1 cellular context compared by ENCODE assay signal in genomic region chr6:109381747-109382575, GRCh38.
TF ChIP-seq lines count a peak whose summit lies in the region.

Gene CD164 (minus strand): TSS chr6:109382467. CDS start chr6:109382378, 89 bp downstream.

TF ChIP-seq in K562, 482 proteins besides CTCF, POLR2A, EP300 and RAD21 (continued from another document and continues in another):
- TF ChIP-seq IRF1 (CRISPR knock-in tag; IDR thresholded peaks at IDR 0.05; ENCODE audit: borderline replicate concordance) (0 out of 2 replicates have a peak, but pooled peaks have one; percentile 28), PRMT5 (CRISPR knock-in tag; IDR thresholded peaks at IDR 0.05) (no peak), NFE2L1 (tag; IDR thresholded peaks at IDR 0.05; ENCODE audit: borderline replicate concordance, low read depth) (no peak), MAX (CRISPR knock-in tag; IDR thresholded peaks at IDR 0.05) (peak; percentile 74), ELF1 (tag; IDR thresholded peaks at IDR 0.05) (no peak), TEAD4 (IDR thresholded peaks at IDR 0.05; ENCODE audit: low read length) (0 out of 2 replicates have a peak, but pooled peaks have one; percentile 3), TEAD4 (CRISPR knock-in tag; IDR thresholded peaks at IDR 0.05; ENCODE audit: borderline replicate concordance) (no peak), WHSC1 (IDR thresholded peaks at IDR 0.05; ENCODE audit: low read length) (no peak), FOXA1 (IDR thresholded peaks at IDR 0.05; ENCODE audit: borderline replicate concordance) (no peak), GATA2 (CRISPR knock-in tag; IDR thresholded peaks at IDR 0.05) (no peak), SRSF9 (IDR thresholded peaks at IDR 0.05; ENCODE audit: borderline replicate concordance, low read depth, low read length) (no peak), CREB1 (IDR thresholded peaks at IDR 0.05) (peak; percentile 91), CREB1 (CRISPR knock-in tag; IDR thresholded peaks at IDR 0.05) (peak; percentile 79; the same call in 1 of the 2 replicates), RCOR1 (IDR thresholded peaks at IDR 0.05; ENCODE audit: borderline replicate concordance in 1 of 2, low read depth in 2 of 2, low read length in 2 of 2) (no peak; a peak in 1 of 4 replicates), CREB3 (tag; conservative IDR thresholded peaks at IDR 0.05; ENCODE audit: low read depth) (no peak), FOXJ3 (CRISPR knock-in tag; IDR thresholded peaks at IDR 0.05) (no peak), KLF6 (CRISPR knock-in tag; IDR thresholded peaks at IDR 0.05; ENCODE audit: borderline replicate concordance) (peak; percentile 22; the same call in 1 of the 2 replicates), BRD4 (IDR thresholded peaks at IDR 0.05) (peak; percentile 13; the same call in 1 of the 2 replicates), BRF1 (IDR thresholded peaks at IDR 0.05; ENCODE audit: borderline replicate concordance, extremely low read depth, insufficient read length) (no peak), TRIM28 (IDR thresholded peaks at IDR 0.05) (no peak), RBM15 (IDR thresholded peaks at IDR 0.05; ENCODE audit: insufficient read depth, low read length) (no peak), ZBTB49 (CRISPR knock-in tag; IDR thresholded peaks at IDR 0.05; ENCODE audit: borderline replicate concordance) (no peak), PHF8 (IDR thresholded peaks at IDR 0.05; ENCODE audit: borderline replicate concordance, low read length) (peak; percentile 83), TBL1XR1 (IDR thresholded peaks at IDR 0.05; ENCODE audit: low read length in 2 of 2) (peak; percentile 68; a peak in 3 of 4 replicates), REST (CRISPR knock-in tag; IDR thresholded peaks at IDR 0.05; ENCODE audit: low read depth) (no peak; the same call in 1 of the 2 replicates), SLC30A9 (CRISPR knock-in tag; IDR thresholded peaks at IDR 0.05) (no peak), SAFB (IDR thresholded peaks at IDR 0.05; ENCODE audit: borderline replicate concordance, low read depth, low read length) (peak; percentile 80), TSC22D4 (tag; IDR thresholded peaks at IDR 0.05) (no peak), KDM5B (IDR thresholded peaks at IDR 0.05; ENCODE audit: insufficient replicate concordance, low read depth, low read length) (peak; percentile 73), SMAD3 (CRISPR knock-in tag; conservative IDR thresholded peaks at IDR 0.05) (no peak), KHSRP (IDR thresholded peaks at IDR 0.05) (no peak), ZNF586 (CRISPR knock-in tag; conservative IDR thresholded peaks at IDR 0.05) (no peak), ZNF644 (tag; IDR thresholded peaks at IDR 0.05; ENCODE audit: low read depth) (no peak), ARID3A (IDR thresholded peaks at IDR 0.05; ENCODE audit: borderline replicate concordance, low read depth, low read length) (no peak), ARID1B (IDR thresholded peaks at IDR 0.05) (no peak), HMG20B (CRISPR knock-in tag; IDR thresholded peaks at IDR 0.05) (no peak), U2AF2 (optimal IDR thresholded peaks at IDR 0.05; ENCODE audit: low read depth, low read length) (no peak), TFE3 (CRISPR knock-in tag; IDR thresholded peaks at IDR 0.05) (peak; percentile 98), SMAD4 (CRISPR knock-in tag; conservative IDR thresholded peaks at IDR 0.05) (peak; percentile 77)
- TF ChIP-seq, protein P1, sequence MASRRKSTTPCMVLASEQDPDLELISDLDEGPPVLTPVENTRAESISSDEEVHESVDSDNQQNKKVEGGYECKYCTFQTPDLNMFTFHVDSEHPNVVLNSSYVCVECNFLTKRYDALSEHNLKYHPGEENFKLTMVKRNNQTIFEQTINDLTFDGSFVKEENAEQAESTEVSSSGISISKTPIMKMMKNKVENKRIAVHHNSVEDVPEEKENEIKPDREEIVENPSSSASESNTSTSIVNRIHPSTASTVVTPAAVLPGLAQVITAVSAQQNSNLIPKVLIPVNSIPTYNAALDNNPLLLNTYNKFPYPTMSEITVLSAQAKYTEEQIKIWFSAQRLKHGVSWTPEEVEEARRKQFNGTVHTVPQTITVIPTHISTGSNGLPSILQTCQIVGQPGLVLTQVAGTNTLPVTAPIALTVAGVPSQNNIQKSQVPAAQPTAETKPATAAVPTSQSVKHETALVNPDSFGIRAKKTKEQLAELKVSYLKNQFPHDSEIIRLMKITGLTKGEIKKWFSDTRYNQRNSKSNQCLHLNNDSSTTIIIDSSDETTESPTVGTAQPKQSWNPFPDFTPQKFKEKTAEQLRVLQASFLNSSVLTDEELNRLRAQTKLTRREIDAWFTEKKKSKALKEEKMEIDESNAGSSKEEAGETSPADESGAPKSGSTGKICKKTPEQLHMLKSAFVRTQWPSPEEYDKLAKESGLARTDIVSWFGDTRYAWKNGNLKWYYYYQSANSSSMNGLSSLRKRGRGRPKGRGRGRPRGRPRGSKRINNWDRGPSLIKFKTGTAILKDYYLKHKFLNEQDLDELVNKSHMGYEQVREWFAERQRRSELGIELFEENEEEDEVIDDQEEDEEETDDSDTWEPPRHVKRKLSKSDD (conservative IDR thresholded peaks at IDR 0.05; ENCODE audit: low read length), result no peak
- TF ChIP-seq, protein P2, sequence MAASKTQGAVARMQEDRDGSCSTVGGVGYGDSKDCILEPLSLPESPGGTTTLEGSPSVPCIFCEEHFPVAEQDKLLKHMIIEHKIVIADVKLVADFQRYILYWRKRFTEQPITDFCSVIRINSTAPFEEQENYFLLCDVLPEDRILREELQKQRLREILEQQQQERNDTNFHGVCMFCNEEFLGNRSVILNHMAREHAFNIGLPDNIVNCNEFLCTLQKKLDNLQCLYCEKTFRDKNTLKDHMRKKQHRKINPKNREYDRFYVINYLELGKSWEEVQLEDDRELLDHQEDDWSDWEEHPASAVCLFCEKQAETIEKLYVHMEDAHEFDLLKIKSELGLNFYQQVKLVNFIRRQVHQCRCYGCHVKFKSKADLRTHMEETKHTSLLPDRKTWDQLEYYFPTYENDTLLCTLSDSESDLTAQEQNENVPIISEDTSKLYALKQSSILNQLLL (CRISPR knock-in tag; IDR thresholded peaks at IDR 0.05; ENCODE audit: borderline replicate concordance), result no peak
- TF ChIP-seq, protein P3, sequence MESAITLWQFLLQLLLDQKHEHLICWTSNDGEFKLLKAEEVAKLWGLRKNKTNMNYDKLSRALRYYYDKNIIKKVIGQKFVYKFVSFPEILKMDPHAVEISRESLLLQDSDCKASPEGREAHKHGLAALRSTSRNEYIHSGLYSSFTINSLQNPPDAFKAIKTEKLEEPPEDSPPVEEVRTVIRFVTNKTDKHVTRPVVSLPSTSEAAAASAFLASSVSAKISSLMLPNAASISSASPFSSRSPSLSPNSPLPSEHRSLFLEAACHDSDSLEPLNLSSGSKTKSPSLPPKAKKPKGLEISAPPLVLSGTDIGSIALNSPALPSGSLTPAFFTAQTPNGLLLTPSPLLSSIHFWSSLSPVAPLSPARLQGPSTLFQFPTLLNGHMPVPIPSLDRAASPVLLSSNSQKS (CRISPR knock-in tag; IDR thresholded peaks at IDR 0.05), result no peak
- TF ChIP-seq, protein P4, sequence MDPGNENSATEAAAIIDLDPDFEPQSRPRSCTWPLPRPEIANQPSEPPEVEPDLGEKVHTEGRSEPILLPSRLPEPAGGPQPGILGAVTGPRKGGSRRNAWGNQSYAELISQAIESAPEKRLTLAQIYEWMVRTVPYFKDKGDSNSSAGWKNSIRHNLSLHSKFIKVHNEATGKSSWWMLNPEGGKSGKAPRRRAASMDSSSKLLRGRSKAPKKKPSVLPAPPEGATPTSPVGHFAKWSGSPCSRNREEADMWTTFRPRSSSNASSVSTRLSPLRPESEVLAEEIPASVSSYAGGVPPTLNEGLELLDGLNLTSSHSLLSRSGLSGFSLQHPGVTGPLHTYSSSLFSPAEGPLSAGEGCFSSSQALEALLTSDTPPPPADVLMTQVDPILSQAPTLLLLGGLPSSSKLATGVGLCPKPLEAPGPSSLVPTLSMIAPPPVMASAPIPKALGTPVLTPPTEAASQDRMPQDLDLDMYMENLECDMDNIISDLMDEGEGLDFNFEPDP (CRISPR knock-in tag; IDR thresholded peaks at IDR 0.05), result no peak
- TF ChIP-seq, protein P5, sequence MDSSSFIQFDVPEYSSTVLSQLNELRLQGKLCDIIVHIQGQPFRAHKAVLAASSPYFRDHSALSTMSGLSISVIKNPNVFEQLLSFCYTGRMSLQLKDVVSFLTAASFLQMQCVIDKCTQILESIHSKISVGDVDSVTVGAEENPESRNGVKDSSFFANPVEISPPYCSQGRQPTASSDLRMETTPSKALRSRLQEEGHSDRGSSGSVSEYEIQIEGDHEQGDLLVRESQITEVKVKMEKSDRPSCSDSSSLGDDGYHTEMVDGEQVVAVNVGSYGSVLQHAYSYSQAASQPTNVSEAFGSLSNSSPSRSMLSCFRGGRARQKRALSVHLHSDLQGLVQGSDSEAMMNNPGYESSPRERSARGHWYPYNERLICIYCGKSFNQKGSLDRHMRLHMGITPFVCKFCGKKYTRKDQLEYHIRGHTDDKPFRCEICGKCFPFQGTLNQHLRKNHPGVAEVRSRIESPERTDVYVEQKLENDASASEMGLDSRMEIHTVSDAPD (CRISPR knock-in tag; IDR thresholded peaks at IDR 0.05), result no peak
